29 cellular contexts compared by ENCODE assay signal in genomic region chr4:164009435-164009834, GRCh38.
DNase-seq lines count a peak whose midpoint lies in the region; ATAC-seq, FAIRE-seq and TF ChIP-seq lines count a peak whose summit lies in the region.
"Had no signal": no experiment of that assay in that cellular context is flagged by ENCODE, and none has a peak within 500 bp of the region (broad histone marks: within the 10 kb centered on the region; RNA-seq: fewer than 3 reads in every experiment).

No MANE protein-coding gene starts in this region.

- H3K4me3 ChIP-seq in K562, result no peak overlapping the region
- H3K4me3 ChIP-seq: A549; BLaER1; BLaER1 treated with 17β-estradiol and CSF1 and Interleukin-3, amounts not matched to agents 10 nM and 100 nM had no signal

- H3K9ac ChIP-seq in K562 (ENCODE audit: insufficient read depth in 1 of 2, low read depth in 2 of 2, low read length in 2 of 2), result no peak overlapping the region
- H3K9ac ChIP-seq: BLaER1; BLaER1 treated with 17β-estradiol and CSF1 and Interleukin-3, amounts not matched to agents 10 nM and 100 nM had no signal

- H3K9me1 ChIP-seq in K562 (ENCODE audit: control insufficient read depth, insufficient read depth, low read length), result no peaks in the 10 kb centered on the region

- no peaks in the 10 kb centered on the region for H3K36me3 ChIP-seq in K562 (ENCODE audit: control insufficient read depth, insufficient read depth, low read length)
- H3K36me3 ChIP-seq: BE2C; BLaER1; BLaER1 treated with 17β-estradiol and CSF1 and Interleukin-3, amounts not matched to agents 10 nM and 100 nM had no signal

- no peak for TF ChIP-seq POLR2A in K562 (conservative IDR thresholded peaks at IDR 0.05)

- TF ChIP-seq EP300 in K562 (IDR thresholded peaks at IDR 0.05; ENCODE audit: low read length), result no peak

- DNase-seq in D721Med (ENCODE audit: insufficient read length, low spot score) (no peak), K562 (ENCODE audit: extremely low read depth in 1 of 4, low spot score in 3 of 4) (no peak), DMS 273 treated with DMSO at 0.1 percent for 48 hours (lab: John Stamatoyannopoulos, UW) (no peak), ecto neural progenitor cell (ENCODE audit: low spot score) (no peak)
- DNase-seq: 8988T; ACHN; AML-193; BE2C; C1 segment of cervical spinal cord; Caco-2; Calu3; CD4-positive, alpha-beta memory T cell; CD4-positive, alpha-beta T cell; CD4-positive, CD25-positive, alpha-beta regulatory T cell; CD8-positive, alpha-beta memory T cell; CD8-positive, alpha-beta T cell; COR-L47; DMS153; DMS53; DMS79; DMS79 treated with DMSO at 0.1 percent for 48 hours; DND-41; EL had no signal

- WGBS in K562 (ENCODE audit: insufficient coverage, low coverage, missing lambda C conversion rate), result 0% methylated on average over 1 of the region's 1 CpG

- H3K27me3 ChIP-seq in K562 (ENCODE audit: control insufficient read depth in 2 of 2, insufficient read depth in 2 of 2, low read length in 2 of 2), result no peaks in the 10 kb centered on the region
- H3K27me3 ChIP-seq: BE2C; BLaER1; BLaER1 treated with 17β-estradiol and CSF1 and Interleukin-3, amounts not matched to agents 10 nM and 100 nM had no signal

- intact Hi-C loops in K562 (cut with micrococcal nuclease), result no loop called here

- no peak overlapping the region for H3K4me2 ChIP-seq in K562 (ENCODE audit: insufficient read depth, low read length)
- H3K4me2 ChIP-seq: A549; BLaER1; BLaER1 treated with 17β-estradiol and CSF1 and Interleukin-3, amounts not matched to agents 10 nM and 100 nM had no signal

- TF ChIP-seq CTCF in D721Med (IDR thresholded peaks at IDR 0.05; ENCODE audit: insufficient read depth, missing control alignments) (no peak), K562 (IDR thresholded peaks at IDR 0.05 in 2 of 3, conservative IDR thresholded peaks at IDR 0.05 in 1 of 3; ENCODE audit: insufficient read depth in 2 of 3, low read depth in 1 of 3, low read length in 3 of 3) (no peak)

- no peak overlapping the region for H2AFZ ChIP-seq in K562 (ENCODE audit: low read depth, low read length)

- in situ Hi-C loops in K562 (cut with MboI), result no loop called here

- H3K79me2 ChIP-seq in K562 (ENCODE audit: control insufficient read depth, insufficient read depth, low read length), result no peaks in the 10 kb centered on the region

- peak; percentile 88 for FAIRE-seq in D721Med (lab: Jason Lieb, UNC)
- no peak for FAIRE-seq in K562 (lab: Jason Lieb, UNC)
- FAIRE-seq: A204.1, A549 had no signal

- ATAC-seq in K562, result no peak
- ATAC-seq: A549; CD8-positive, alpha-beta T cell had no signal

- H3K9me3 ChIP-seq in K562 (replicated peaks; ENCODE audit: control insufficient read depth, insufficient read depth, low read depth, low read length), result no peaks in the 10 kb centered on the region
- H3K9me3 ChIP-seq: A549, BE2C, BLaER1 had no signal

- CTCF ChIA-PET in K562 (lab: Yijun Ruan, JAX; ENCODE audit: low intra/inter-chr PET ratio), result no interaction called here

- H3K27ac ChIP-seq in K562 (ENCODE audit: extremely low read depth, low read depth, low read length), result no peak overlapping the region
- H3K27ac ChIP-seq: 22Rv1; A549; BLaER1; BLaER1 treated with 17β-estradiol and CSF1 and Interleukin-3, amounts not matched to agents 10 nM and 100 nM; C4-2B had no signal

- POLR2A ChIA-PET in K562 (lab: Yijun Ruan, JAX), result no interaction called here

- H4K20me1 ChIP-seq in K562 (replicated peaks; ENCODE audit: control insufficient read depth, insufficient read depth, low read length), result no peaks in the 10 kb centered on the region
- H4K20me1 ChIP-seq: BLaER1; BLaER1 treated with 17β-estradiol and CSF1 and Interleukin-3, amounts not matched to agents 10 nM and 100 nM had no signal

- no peak for TF ChIP-seq RAD21 in K562 (CRISPR knock-in tag; conservative IDR thresholded peaks at IDR 0.05 in 1 of 2, IDR thresholded peaks at IDR 0.05 in 1 of 2)

- BruUV-seq in K562 (replicated peaks; lab: Mats Ljungman, UMichigan), result no TSS peak

- H3K4me1 ChIP-seq in K562 (replicated peaks in 1 of 2; ENCODE audit: control insufficient read depth in 2 of 2, insufficient read depth in 2 of 2, low read length in 2 of 2), result no peaks in the 10 kb centered on the region
- H3K4me1 ChIP-seq: A549; BE2C; BLaER1; BLaER1 treated with 17β-estradiol and CSF1 and Interleukin-3, amounts not matched to agents 10 nM and 100 nM; Caco-2 had no signal

TF ChIP-seq in K562, 482 proteins besides CTCF, POLR2A, EP300 and RAD21:
- TF ChIP-seq EHMT2 (IDR thresholded peaks at IDR 0.05) (no peak), ZNF445 (CRISPR knock-in tag; IDR thresholded peaks at IDR 0.05; ENCODE audit: low read depth) (peak; percentile 76; the same call in 1 of the 2 replicates), ARHGAP35 (IDR thresholded peaks at IDR 0.05; ENCODE audit: partially characterized antibody) (no peak), USF2 (CRISPR knock-in tag; IDR thresholded peaks at IDR 0.05) (no peak), ZNF324 (CRISPR knock-in tag; IDR thresholded peaks at IDR 0.05) (peak; percentile 90), CCAR2 (IDR thresholded peaks at IDR 0.05; ENCODE audit: low read depth, low read length) (no peak), TEAD2 (tag; IDR thresholded peaks at IDR 0.05) (no peak), MED1 (CRISPR knock-in tag; IDR thresholded peaks at IDR 0.05; ENCODE audit: borderline replicate concordance) (no peak), ESRRB (CRISPR knock-in tag; IDR thresholded peaks at IDR 0.05; ENCODE audit: borderline replicate concordance) (no peak)
